In genomic region chr4:184347251-184348239, GRCh38 we compare ENCODE assay signal across 1 cellular context.
TF ChIP-seq lines count a peak whose summit lies in the region.

No MANE protein-coding gene starts in this region.

TF ChIP-seq in GM12878, 131 proteins besides CTCF, POLR2A, EP300 and RAD21 (continues in another document):
- TF ChIP-seq BHLHE40 (IDR thresholded peaks at IDR 0.05; ENCODE audit: borderline replicate concordance in 1 of 2, low read depth in 2 of 2, low read length in 1 of 2): peak; percentile 54 to 60; a peak in 2 of 4 replicates
- TF ChIP-seq SIX5 (IDR thresholded peaks at IDR 0.05; ENCODE audit: low read depth, low read length, severe bottlenecking): peak; percentile 38
- TF ChIP-seq SIN3A (IDR thresholded peaks at IDR 0.05; ENCODE audit: low read depth, low read length): 0 out of 2 replicates have a peak, but pooled peaks have one; percentile 37
- TF ChIP-seq RFX5 (IDR thresholded peaks at IDR 0.05; ENCODE audit: low read depth, low read length): no peak
- peak; percentile 82; the same call in 1 of the 2 replicates for TF ChIP-seq ZBED1 (IDR thresholded peaks at IDR 0.05; ENCODE audit: borderline replicate concordance)
- peak; percentile 18; the same call in 1 of the 2 replicates for TF ChIP-seq LARP7 (IDR thresholded peaks at IDR 0.05)
- TF ChIP-seq ZNF687 (IDR thresholded peaks at IDR 0.05): peak; percentile 96
- TF ChIP-seq ZBTB33 (IDR thresholded peaks at IDR 0.05): no peak
- peak; percentile 49; the same call in 1 of the 2 replicates for TF ChIP-seq MAX (IDR thresholded peaks at IDR 0.05; ENCODE audit: low read depth, low read length)
- TF ChIP-seq POLR2AphosphoS2 (IDR thresholded peaks at IDR 0.05; ENCODE audit: low read depth, low read length): peak; percentile 61; the same call in 1 of the 2 replicates
- TF ChIP-seq SMAD5 (IDR thresholded peaks at IDR 0.05; ENCODE audit: low read depth): peak; percentile 45
- no peak for TF ChIP-seq E2F8 (IDR thresholded peaks at IDR 0.05; ENCODE audit: low read depth, partially characterized antibody)
- no peak; the same call in 1 of the 2 replicates for TF ChIP-seq DPF2 (IDR thresholded peaks at IDR 0.05)
- TF ChIP-seq ZBTB40 (IDR thresholded peaks at IDR 0.05; ENCODE audit: borderline replicate concordance): no peak
- no peak for TF ChIP-seq SRF (IDR thresholded peaks at IDR 0.05; ENCODE audit: low read depth in 2 of 2, low read length in 2 of 2)
- TF ChIP-seq PAX8 (IDR thresholded peaks at IDR 0.05): peak; percentile 76; the same call in 1 of the 2 replicates
- peak; percentile 98 for TF ChIP-seq MEF2B (IDR thresholded peaks at IDR 0.05; ENCODE audit: partially characterized antibody, poor library complexity, severe bottlenecking)
- peak; percentile 79; the same call in 1 of the 2 replicates for TF ChIP-seq SPI1 (IDR thresholded peaks at IDR 0.05; ENCODE audit: borderline replicate concordance, insufficient read depth, low read depth, low read length)
- TF ChIP-seq BCL3 (IDR thresholded peaks at IDR 0.05; ENCODE audit: borderline replicate concordance, insufficient read depth, low read depth, low read length, poor library complexity, severe bottlenecking): peak; percentile 97
- TF ChIP-seq YY1 (IDR thresholded peaks at IDR 0.05; ENCODE audit: low read depth, low read length): peak; percentile 93
- no peak for TF ChIP-seq ATF3 (IDR thresholded peaks at IDR 0.05; ENCODE audit: borderline replicate concordance, extremely low read depth, low read depth, low read length)
- TF ChIP-seq MLLT1 (IDR thresholded peaks at IDR 0.05): peak; percentile 59; the same call in 1 of the 2 replicates
- no peak; the same call in 1 of the 2 replicates for TF ChIP-seq CHD1 (IDR thresholded peaks at IDR 0.05; ENCODE audit: low read depth, low read length)
- TF ChIP-seq SKIL (IDR thresholded peaks at IDR 0.05; ENCODE audit: low read depth, poor library complexity, severe bottlenecking): peak; percentile 72
- TF ChIP-seq GATAD2B (conservative IDR thresholded peaks at IDR 0.05; ENCODE audit: low read depth): peak; percentile 73
- TF ChIP-seq RUNX3 (IDR thresholded peaks at IDR 0.05; ENCODE audit: low read length): no peak
